In the genomic region with DNA sequence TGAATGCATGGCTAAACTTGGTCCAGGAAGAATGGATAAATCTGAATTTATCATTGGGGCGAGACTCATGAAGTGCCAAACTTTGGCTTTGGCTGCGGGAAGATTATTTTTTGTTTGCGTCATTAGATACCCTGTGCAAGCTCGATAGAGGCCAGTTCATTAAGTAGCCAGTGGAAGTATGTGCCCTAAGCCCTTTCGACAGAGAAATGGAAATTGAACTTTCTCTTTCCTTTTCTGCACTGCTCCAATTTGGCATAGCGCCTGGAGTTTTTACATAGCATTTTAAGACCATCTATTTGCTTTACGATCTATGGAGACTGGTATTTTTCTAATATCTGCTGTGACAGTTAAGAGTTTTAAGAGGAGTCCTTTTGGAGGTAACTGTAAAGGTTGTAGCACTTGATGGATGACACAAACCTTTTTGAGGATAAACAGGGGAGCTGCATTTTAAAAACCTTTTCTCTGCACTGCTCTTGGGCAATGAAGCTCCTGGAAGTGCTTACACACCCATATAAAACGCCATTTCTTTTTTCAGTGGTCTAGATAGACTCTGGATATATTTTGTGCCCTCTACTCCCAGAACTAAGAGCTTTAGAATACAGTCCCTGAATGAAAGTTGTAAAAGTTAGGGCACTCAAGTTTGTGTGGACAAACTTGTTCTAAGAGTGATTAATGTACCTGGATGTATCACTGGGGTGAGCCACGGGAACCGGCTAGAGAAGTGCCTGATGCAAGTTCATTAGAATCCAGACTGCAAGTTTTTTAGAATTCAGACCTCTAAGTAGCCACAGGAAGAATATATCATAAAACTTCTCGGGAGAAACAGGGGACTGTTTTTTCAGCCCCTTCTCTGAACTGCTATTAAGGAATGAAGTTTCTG, we compare ENCODE assay signal across 1 cellular context.
TF ChIP-seq lines count a peak whose summit lies in the region.

No MANE protein-coding gene starts in this region.

TF ChIP-seq in GM23338, 12 proteins besides CTCF, POLR2A, EP300 and RAD21 (continued from another document):
- TF ChIP-seq, protein P1, sequence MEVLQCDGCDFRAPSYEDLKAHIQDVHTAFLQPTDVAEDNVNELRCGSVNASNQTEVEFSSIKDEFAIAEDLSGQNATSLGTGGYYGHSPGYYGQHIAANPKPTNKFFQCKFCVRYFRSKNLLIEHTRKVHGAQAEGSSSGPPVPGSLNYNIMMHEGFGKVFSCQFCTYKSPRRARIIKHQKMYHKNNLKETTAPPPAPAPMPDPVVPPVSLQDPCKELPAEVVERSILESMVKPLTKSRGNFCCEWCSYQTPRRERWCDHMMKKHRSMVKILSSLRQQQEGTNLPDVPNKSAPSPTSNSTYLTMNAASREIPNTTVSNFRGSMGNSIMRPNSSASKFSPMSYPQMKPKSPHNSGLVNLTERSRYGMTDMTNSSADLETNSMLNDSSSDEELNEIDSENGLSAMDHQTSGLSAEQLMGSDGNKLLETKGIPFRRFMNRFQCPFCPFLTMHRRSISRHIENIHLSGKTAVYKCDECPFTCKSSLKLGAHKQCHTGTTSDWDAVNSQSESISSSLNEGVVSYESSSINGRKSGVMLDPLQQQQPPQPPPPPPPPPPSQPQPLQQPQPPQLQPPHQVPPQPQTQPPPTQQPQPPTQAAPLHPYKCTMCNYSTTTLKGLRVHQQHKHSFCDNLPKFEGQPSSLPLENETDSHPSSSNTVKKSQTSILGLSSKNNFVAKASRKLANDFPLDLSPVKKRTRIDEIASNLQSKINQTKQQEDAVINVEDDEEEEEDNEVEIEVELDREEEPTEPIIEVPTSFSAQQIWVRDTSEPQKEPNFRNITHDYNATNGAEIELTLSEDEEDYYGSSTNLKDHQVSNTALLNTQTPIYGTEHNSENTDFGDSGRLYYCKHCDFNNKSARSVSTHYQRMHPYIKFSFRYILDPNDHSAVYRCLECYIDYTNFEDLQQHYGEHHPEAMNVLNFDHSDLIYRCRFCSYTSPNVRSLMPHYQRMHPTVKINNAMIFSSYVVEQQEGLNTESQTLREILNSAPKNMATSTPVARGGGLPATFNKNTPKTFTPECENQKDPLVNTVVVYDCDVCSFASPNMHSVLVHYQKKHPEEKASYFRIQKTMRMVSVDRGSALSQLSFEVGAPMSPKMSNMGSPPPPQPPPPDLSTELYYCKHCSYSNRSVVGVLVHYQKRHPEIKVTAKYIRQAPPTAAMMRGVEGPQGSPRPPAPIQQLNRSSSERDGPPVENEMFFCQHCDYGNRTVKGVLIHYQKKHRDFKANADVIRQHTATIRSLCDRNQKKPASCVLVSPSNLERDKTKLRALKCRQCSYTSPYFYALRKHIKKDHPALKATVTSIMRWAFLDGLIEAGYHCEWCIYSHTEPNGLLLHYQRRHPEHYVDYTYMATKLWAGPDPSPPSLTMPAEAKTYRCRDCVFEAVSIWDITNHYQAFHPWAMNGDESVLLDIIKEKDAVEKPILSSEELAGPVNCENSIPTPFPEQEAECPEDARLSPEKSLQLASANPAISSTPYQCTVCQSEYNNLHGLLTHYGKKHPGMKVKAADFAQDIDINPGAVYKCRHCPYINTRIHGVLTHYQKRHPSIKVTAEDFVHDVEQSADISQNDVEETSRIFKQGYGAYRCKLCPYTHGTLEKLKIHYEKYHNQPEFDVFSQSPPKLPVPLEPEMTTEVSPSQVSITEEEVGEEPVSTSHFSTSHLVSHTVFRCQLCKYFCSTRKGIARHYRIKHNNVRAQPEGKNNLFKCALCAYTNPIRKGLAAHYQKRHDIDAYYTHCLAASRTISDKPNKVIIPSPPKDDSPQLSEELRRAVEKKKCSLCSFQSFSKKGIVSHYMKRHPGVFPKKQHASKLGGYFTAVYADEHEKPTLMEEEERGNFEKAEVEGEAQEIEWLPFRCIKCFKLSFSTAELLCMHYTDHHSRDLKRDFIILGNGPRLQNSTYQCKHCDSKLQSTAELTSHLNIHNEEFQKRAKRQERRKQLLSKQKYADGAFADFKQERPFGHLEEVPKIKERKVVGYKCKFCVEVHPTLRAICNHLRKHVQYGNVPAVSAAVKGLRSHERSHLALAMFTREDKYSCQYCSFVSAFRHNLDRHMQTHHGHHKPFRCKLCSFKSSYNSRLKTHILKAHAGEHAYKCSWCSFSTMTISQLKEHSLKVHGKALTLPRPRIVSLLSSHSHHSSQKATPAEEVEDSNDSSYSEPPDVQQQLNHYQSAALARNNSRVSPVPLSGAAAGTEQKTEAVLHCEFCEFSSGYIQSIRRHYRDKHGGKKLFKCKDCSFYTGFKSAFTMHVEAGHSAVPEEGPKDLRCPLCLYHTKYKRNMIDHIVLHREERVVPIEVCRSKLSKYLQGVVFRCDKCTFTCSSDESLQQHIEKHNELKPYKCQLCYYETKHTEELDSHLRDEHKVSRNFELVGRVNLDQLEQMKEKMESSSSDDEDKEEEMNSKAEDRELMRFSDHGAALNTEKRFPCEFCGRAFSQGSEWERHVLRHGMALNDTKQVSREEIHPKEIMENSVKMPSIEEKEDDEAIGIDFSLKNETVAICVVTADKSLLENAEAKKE (CRISPR knock-in tag; IDR thresholded peaks at IDR 0.05) = no peak
- no peak for TF ChIP-seq ZNF114 (CRISPR knock-in tag; IDR thresholded peaks at IDR 0.05)
- no peak for TF ChIP-seq ETS1 (IDR thresholded peaks at IDR 0.05)
